8 cellular contexts compared by ENCODE assay signal in genomic region chr2:219041252-219041651, GRCh38. TPM values are rescaled to one million over a fixed set of nuclear protein-coding genes. Genes with fewer than 3 reads are reported as not detected.
DNase-seq lines count a peak whose midpoint lies in the region; ATAC-seq and TF ChIP-seq lines count a peak whose summit lies in the region.

Gene CFAP65, minus strand, starts transcription at chr2:219041516. Its CDS starts 2,468 bp downstream, at chr2:219039048.

- H3K36me3 Mint-ChIP-seq in activated T-helper 1 cell treated with anti-CD3 and anti-CD28 coated beads, Interleukin-12 subunit alpha, Interleukin-12 subunit beta, Interleukin-2, Interleukin-4 antibody, amounts not matched to agents 30 ng/mL and 10 ng/mL and 1 ng/mL, durations not matched to agents 14 hours and 24 hours and 36 hours (ENCODE audit: low read depth) = no peaks in the 10 kb centered on the region
- H3K36me3 Mint-ChIP-seq in immature natural killer cell = no peaks in the 10 kb centered on the region

- peaks cover 22% of the 10 kb centered on the region for H3K27me3 ChIP-seq in BJ (ENCODE audit: control insufficient read depth, insufficient read depth, low read length)
- H3K27me3 ChIP-seq in HUES6 (ENCODE audit: control insufficient read depth, insufficient read depth, low read length) = peaks cover 84% of the 10 kb centered on the region

- peaks cover 36% of the 10 kb centered on the region for H3K27me3 Mint-ChIP-seq in activated T-helper 1 cell treated with anti-CD3 and anti-CD28 coated beads, Interleukin-12 subunit alpha, Interleukin-12 subunit beta, Interleukin-2, Interleukin-4 antibody, amounts not matched to agents 30 ng/mL and 10 ng/mL and 1 ng/mL, durations not matched to agents 14 hours and 24 hours and 36 hours (ENCODE audit: insufficient read depth)
- H3K27me3 Mint-ChIP-seq in immature natural killer cell (ENCODE audit: low read depth in 3 of 3) = peaks cover 2 to 32% (median 7%) of the 10 kb centered on the region in 3 donors

- peaks cover 9% of the 10 kb centered on the region for H3K4me1 Mint-ChIP-seq in activated T-helper 1 cell treated with anti-CD3 and anti-CD28 coated beads, Interleukin-12 subunit alpha, Interleukin-12 subunit beta, Interleukin-2, Interleukin-4 antibody, amounts not matched to agents 30 ng/mL and 10 ng/mL and 1 ng/mL, durations not matched to agents 14 hours and 24 hours and 36 hours (ENCODE audit: low read depth)
- peaks cover 4 to 11% of the 10 kb centered on the region in 2 donors for H3K4me1 Mint-ChIP-seq in immature natural killer cell

- no peaks in the 10 kb centered on the region for H3K9me3 Mint-ChIP-seq in activated T-helper 1 cell treated with anti-CD3 and anti-CD28 coated beads, Interleukin-12 subunit alpha, Interleukin-12 subunit beta, Interleukin-2, Interleukin-4 antibody, amounts not matched to agents 30 ng/mL and 10 ng/mL and 1 ng/mL, durations not matched to agents 14 hours and 24 hours and 36 hours
- peaks cover 0 to 2% (median 0%) of the 10 kb centered on the region in 6 donors for H3K9me3 Mint-ChIP-seq in immature natural killer cell

- no peak within 1 kb of the TSS for H3K9ac ChIP-seq in HUES6 (ENCODE audit: low read length)

- H3K9me3 ChIP-seq in HUES6 (ENCODE audit: control insufficient read depth, insufficient read depth, low read depth, low read length) = no peaks in the 10 kb centered on the region

- H3K4me1 ChIP-seq in HUES6 (ENCODE audit: control insufficient read depth, insufficient read depth, low read length) = no peaks in the 10 kb centered on the region

- peak in 1 of 2 donors; percentile 64 for ATAC-seq in left cardiac atrium
- no peak for ATAC-seq in GM21447 (IDR thresholded peaks at IDR 0.05; ENCODE audit: unreplicated experiment)
- ATAC-seq in HG02852 (IDR thresholded peaks at IDR 0.05; ENCODE audit: unreplicated experiment) = no peak

- no peak for TF ChIP-seq CTCF in BJ (IDR thresholded peaks at IDR 0.05; ENCODE audit: insufficient read depth, low read depth, low read length)

- peak within 1 kb of the TSS; percentile 46 for H3K4me3 Mint-ChIP-seq in activated T-helper 1 cell treated with anti-CD3 and anti-CD28 coated beads, Interleukin-12 subunit alpha, Interleukin-12 subunit beta, Interleukin-2, Interleukin-4 antibody, amounts not matched to agents 30 ng/mL and 10 ng/mL and 1 ng/mL, durations not matched to agents 14 hours and 24 hours and 36 hours
- H3K4me3 Mint-ChIP-seq in immature natural killer cell = peak within 1 kb of the TSS in 2 of 5 donors; percentile 40 to 43

- POLR2A ChIA-PET in BJ (lab: Charles Lee) = no interaction called here

- CTCF ChIA-PET in BJ (lab: Yijun Ruan, JAX) = interaction anchor here (0.8 to 3.3 kb wide), 9 partner anchors 10 to 117 kb away, joined by 3 to 17 read pairs (median 5); no protein-coding TSS in a partner anchor

- no peak for DNase-seq in BJ (ENCODE audit: low read depth)
- DNase-seq in activated T-helper 1 cell treated with anti-CD3 and anti-CD28 coated beads, Interleukin-12 subunit alpha, Interleukin-12 subunit beta, Interleukin-2, Interleukin-4 antibody, amounts not matched to agents 30 ng/mL and 10 ng/mL and 1 ng/mL, durations not matched to agents 14 hours and 24 hours and 36 hours (ENCODE audit: low spot score) = no peak
- peak; percentile 44 for DNase-seq in left cardiac atrium
- DNase-seq in renal cortical epithelial cell (ENCODE audit: low read depth) = peak; percentile 32
- DNase-seq in immature natural killer cell = no peak

- H3K4me3 ChIP-seq in BJ (ENCODE audit: low read depth, low read length) (peak within 1 kb of the TSS; percentile 40), HUES6 (ENCODE audit: low read depth, low read length) (peak within 1 kb of the TSS; percentile 71)

- no peak within 1 kb of the TSS for H3K27ac ChIP-seq in HUES6 (ENCODE audit: low read depth, low read length)

- H3K36me3 ChIP-seq in BJ (ENCODE audit: control insufficient read depth, insufficient read depth, low read length) (no peaks in the 10 kb centered on the region), HUES6 (ENCODE audit: control insufficient read depth, insufficient read depth, low read length) (no peaks in the 10 kb centered on the region)

- no peak within 1 kb of the TSS for H3K27ac Mint-ChIP-seq in activated T-helper 1 cell treated with anti-CD3 and anti-CD28 coated beads, Interleukin-12 subunit alpha, Interleukin-12 subunit beta, Interleukin-2, Interleukin-4 antibody, amounts not matched to agents 30 ng/mL and 10 ng/mL and 1 ng/mL, durations not matched to agents 14 hours and 24 hours and 36 hours
- no peak within 1 kb of the TSS for H3K27ac Mint-ChIP-seq in immature natural killer cell

- intact Hi-C loops in activated T-helper 1 cell treated with anti-CD3 and anti-CD28 coated beads, Interleukin-12 subunit alpha, Interleukin-12 subunit beta, Interleukin-2, Interleukin-4 antibody, amounts not matched to agents 30 ng/mL and 10 ng/mL and 1 ng/mL, durations not matched to agents 14 hours and 24 hours and 36 hours (cut with micrococcal nuclease) = no loop called here
- intact Hi-C loops in left cardiac atrium (cut with DNase I) = no loop called here

RNA-seq across cellular contexts. Expression of gene CFAP65, which starts in this region (rescaled TPM):
- polyA plus RNA-seq in BJ (2011; rRNA removed) = not detected in 2 replicates
- not detected in 2 replicates for polyA minus RNA-seq in BJ (2011; rRNA and poly(A)+ RNA removed)
- not detected in 2 replicates for total RNA-seq in activated T-helper 1 cell treated with anti-CD3 and anti-CD28 coated beads, Interleukin-12 subunit alpha, Interleukin-12 subunit beta, Interleukin-2, Interleukin-4 antibody, amounts not matched to agents 30 ng/mL and 10 ng/mL and 1 ng/mL, durations not matched to agents 14 hours and 24 hours and 36 hours
- total RNA-seq in left cardiac atrium = not detected
- 0.65 TPM in 1 of 2 replicates, not detected in the other for total RNA-seq in renal cortical epithelial cell
- not detected for polyA plus RNA-seq in immature natural killer cell

Comparison
In these comparisons a context has a peak if more than half of its experiments do, and no peak if none do; other contexts are left out.
1. Peak in DNase-seq in left cardiac atrium; RNA of the gene not detected or under 1 TPM.
2. Peak in DNase-seq in renal cortical epithelial cell; RNA of the gene not detected or under 1 TPM.